In the genomic region with DNA sequence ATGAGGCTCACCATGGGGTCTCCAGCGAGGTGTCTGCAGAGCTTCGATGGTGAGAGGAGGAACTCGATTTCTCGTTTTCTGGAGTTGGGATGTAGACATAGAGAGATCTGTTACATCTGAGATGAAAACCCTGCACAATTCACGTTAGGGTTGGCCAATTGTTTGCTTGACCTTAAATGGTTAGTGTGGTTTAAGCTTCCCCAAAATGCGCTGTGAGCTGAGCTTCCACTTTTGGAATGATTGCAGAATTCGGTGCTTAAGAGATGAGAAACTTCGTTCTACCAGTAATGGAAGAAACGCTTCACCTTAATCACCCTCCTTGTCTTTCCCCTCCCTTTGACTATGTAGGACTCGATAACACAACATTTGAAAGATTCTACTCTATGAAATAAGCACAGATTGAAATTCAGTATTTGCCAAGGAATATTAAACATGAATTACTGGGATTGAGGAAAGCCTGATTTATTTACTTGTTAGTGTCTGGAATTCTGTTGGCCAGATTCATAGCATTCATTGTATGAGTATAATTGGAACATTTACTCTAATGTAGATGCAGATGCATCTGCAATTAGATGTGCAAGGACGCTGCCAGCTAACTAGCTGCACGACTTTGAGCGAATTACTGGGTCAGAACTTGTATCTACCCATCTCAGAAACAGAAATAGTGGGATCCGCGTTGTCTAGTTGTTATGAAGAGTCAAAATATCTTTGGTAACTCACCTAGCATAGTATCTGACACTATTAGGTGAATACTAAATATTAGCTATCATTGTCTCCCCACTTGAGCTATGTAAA, we compare ENCODE assay signal across 8 cellular contexts. TPM values are rescaled to one million over a fixed set of nuclear protein-coding genes. Genes with fewer than 3 reads are reported as not detected.
A peak's percentile ranks its signal among the peaks of the same experiment; 100 is the strongest.
DNase-seq lines count a peak whose midpoint lies in the region; ATAC-seq and TF ChIP-seq lines count a peak whose summit lies in the region.

No MANE protein-coding gene starts in this region.

- no peaks in the 10 kb centered on the region for H3K9me3 ChIP-seq in mucosa of stomach (ENCODE audit: control insufficient read depth, low read length)
- no peaks in the 10 kb centered on the region for H3K9me3 ChIP-seq in aorta (ENCODE audit: control insufficient read depth, low read length)

- no peak for TF ChIP-seq CTCF in coronary artery (IDR thresholded peaks at IDR 0.05)

- H3K36me3 ChIP-seq in mucosa of stomach (ENCODE audit: control insufficient read depth, insufficient read depth, low read length): no peaks in the 10 kb centered on the region
- H3K36me3 ChIP-seq in aorta (ENCODE audit: control insufficient read depth in 1 of 2, insufficient read depth in 2 of 2, low read length in 1 of 2): no peaks in the 10 kb centered on the region

- WGBS in aorta, 2 donors: 32% methylated on average over 15 of the region's 15 CpGs

- intact Hi-C loops in aorta (cut with DNase I): loop anchor here (2.0 to 10.0 kb wide), 9 partner anchors 70 to 305 kb away; no protein-coding TSS in a partner anchor

- ATAC-seq in GM21529 (IDR thresholded peaks at IDR 0.05; ENCODE audit: unreplicated experiment) (peak; percentile 2), aorta (ENCODE audit: low FRiP score) (no peak)

- peak overlapping the region; percentile 99 for H3K9ac ChIP-seq in mucosa of stomach (ENCODE audit: low read length)

- H3K27ac ChIP-seq in coronary artery (peak overlapping the region; percentile 100), aorta (ENCODE audit: low read depth in 1 of 2, low read length in 2 of 2) (peak overlapping the region; percentile 81 to 100)

- H3K27me3 ChIP-seq in mucosa of stomach (ENCODE audit: control insufficient read depth, insufficient read depth, low read length) (no peaks in the 10 kb centered on the region), aorta (ENCODE audit: control insufficient read depth in 1 of 2, insufficient read depth in 2 of 2, low read length in 1 of 2) (no peaks in the 10 kb centered on the region)

- H3K4me3 ChIP-seq in coronary artery (peak overlapping the region; percentile 80), mucosa of stomach (ENCODE audit: low read length) (peak overlapping the region; percentile 48), aorta (ENCODE audit: low read length in 2 of 2) (peak overlapping the region; percentile 49 to 79)

- DNase-seq in DMS79 (lab: John Stamatoyannopoulos, UW) (peak; percentile 59), NOMO-1 treated with dmso at 0.1 percent for 144 hours (lab: John Stamatoyannopoulos, UW; ENCODE audit: unreplicated experiment) (peak; percentile 77), coronary artery (ENCODE audit: low spot score) (no peak), aorta (no peak), HPDE6-E6E7 (ENCODE audit: extremely low spot score) (no peak), NCI-H82 treated with DMSO at 0.1 percent for 48 hours (lab: John Stamatoyannopoulos, UW; ENCODE audit: unreplicated experiment) (no peak)

- peaks cover 16% of the 10 kb centered on the region for H3K4me1 ChIP-seq in mucosa of stomach (ENCODE audit: control insufficient read depth, insufficient read depth, low read length)
- H3K4me1 ChIP-seq in aorta (ENCODE audit: control insufficient read depth in 1 of 2, insufficient read depth in 2 of 2, low read length in 2 of 2): peaks cover 0 to 1% of the 10 kb centered on the region in 2 donors

RNA-seq across cellular contexts. Expression of gene KLF7, which starts 1.6 kb away (rescaled TPM):
- 10 to 100 TPM; 74.5 to 90.9 TPM for total RNA-seq in aorta
- 1 to 10 TPM; 5.8 to 6.3 TPM for polyA plus RNA-seq in aorta

Comparison
In these comparisons a context has a peak if more than half of its experiments do, and no peak if none do; other contexts are left out.
1. DNase-seq: peak in DMS79 (single experiment) and NOMO-1 treated with dmso at 0.1 percent for 144 hours (single experiment); none in coronary artery (single experiment), aorta (0 of 2), HPDE6-E6E7 (single experiment) and NCI-H82 treated with DMSO at 0.1 percent for 48 hours (single experiment).
2. Peak in every context shown above with its lines, with median percentiles within 50 percentile points of each other: H3K4me3 ChIP-seq.